ENCODE assay signal across 29 cellular contexts in the genomic region with DNA sequence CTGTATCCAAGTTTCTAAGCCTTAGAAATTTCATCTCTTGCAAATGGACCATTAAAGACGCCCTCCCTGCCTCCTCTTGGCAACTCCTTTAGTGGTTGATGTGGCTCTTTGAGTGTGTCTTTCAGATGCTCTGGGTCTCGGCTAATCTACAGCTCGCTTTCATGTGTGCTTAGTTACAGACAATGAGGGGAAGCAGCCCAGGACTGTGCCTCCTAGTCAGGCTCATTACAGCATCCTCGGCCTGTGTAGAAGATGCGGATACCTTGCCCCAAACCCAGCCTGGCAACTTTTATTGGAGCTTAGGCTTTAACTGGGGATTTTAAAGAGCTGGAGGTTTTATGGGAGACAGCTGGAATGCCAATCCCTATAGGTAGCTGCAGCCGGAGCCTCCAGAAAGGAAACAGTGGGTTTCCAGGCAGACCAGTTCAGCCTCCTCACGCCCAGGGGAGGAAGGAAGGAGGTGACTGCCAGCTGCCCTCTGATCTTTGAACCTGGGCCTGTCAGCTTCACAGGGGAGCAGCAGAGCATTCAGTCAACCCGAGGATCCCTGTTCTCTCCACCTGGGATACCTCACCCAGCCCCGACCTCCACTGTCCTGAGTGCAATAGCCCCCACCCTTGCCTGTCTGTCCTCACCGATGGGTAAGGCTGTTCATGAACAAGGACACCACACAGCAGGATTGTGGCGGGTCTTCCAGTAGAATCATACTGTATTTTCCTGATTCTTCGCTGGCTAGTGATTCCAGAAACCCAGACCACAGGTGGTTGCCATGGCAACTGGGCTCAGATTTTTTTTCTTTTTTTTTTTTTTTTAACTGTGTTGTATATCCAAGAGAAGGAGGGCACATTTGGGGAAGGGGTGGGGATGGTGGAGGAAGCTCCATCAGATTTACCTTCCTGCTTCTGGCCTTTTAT.
A peak's percentile ranks its signal among the peaks of the same experiment; 100 is the strongest.
DNase-seq lines count a peak whose midpoint lies in the region; ATAC-seq, FAIRE-seq and TF ChIP-seq lines count a peak whose summit lies in the region.
"Had no signal": no experiment of that assay in that cellular context is flagged by ENCODE, and none has a peak within 500 bp of the region (broad histone marks: within the 10 kb centered on the region; RNA-seq: fewer than 3 reads in every experiment).

No MANE protein-coding gene starts in this region.

- H3K27me3 Mint-ChIP-seq in GM23338 (ENCODE audit: insufficient read depth, low read depth, poor library complexity) (peaks cover 3% of the 10 kb centered on the region), nephron progenitor cell (ENCODE audit: low read depth, poor library complexity) (peaks cover 8% of the 10 kb centered on the region)

- H3K36me3 ChIP-seq in BLaER1 (no peaks in the 10 kb centered on the region), GM23338 (ENCODE audit: insufficient read depth) (no peaks in the 10 kb centered on the region), H1 (ENCODE audit: control insufficient read depth in 2 of 4, insufficient read depth in 4 of 4, low read length in 3 of 4) (no peaks in the 10 kb centered on the region), tibial artery (no peaks in the 10 kb centered on the region), PC-3 (ENCODE audit: low read depth, low read length) (no peaks in the 10 kb centered on the region)
- H3K36me3 ChIP-seq: breast epithelium, spleen had no signal

- H2BK120ac ChIP-seq in H1 (replicated peaks; ENCODE audit: low read depth, low read length) = no peak overlapping the region

- no peak overlapping the region for H3K4me3 Mint-ChIP-seq in GM23338
- no peak overlapping the region for H3K4me3 Mint-ChIP-seq in nephron progenitor cell
- H3K4me3 Mint-ChIP-seq: activated T-cell treated with anti-CD3 and anti-CD28 coated beads, Interleukin-2, amount 50 U/mL, for 4 hours had no signal

- POLR2A ChIA-PET in H1 (lab: Charles Lee; ENCODE audit: partially characterized antibody) (interaction anchor here (0.6 kb wide), 1 partner anchor 967 kb away, joined by 4 read pairs; no protein-coding TSS in a partner anchor), PC-3 (lab: Charles Lee; ENCODE audit: unreplicated experiment) (no interaction called here)

- H3F3A ChIP-seq in GM23338 (replicated peaks; ENCODE audit: low read depth) (no peaks in the 10 kb centered on the region), PC-3 (ENCODE audit: low read length, unreplicated experiment) (no peaks in the 10 kb centered on the region)

- H4K5ac ChIP-seq in H1 (ENCODE audit: insufficient read length, low read depth, low read length) = no peak overlapping the region

- BruUV-seq in PC-3 (replicated peaks; lab: Mats Ljungman, UMichigan) = no TSS peak

- ATAC-seq in GM23338 (peak; percentile 71), PC-3 (no peak; the same call in 1 of the 2 replicates)
- ATAC-seq: activated T-cell treated with anti-CD3 and anti-CD28 coated beads, Interleukin-2, amount 50 U/mL, for 4 hours; HCT116 had no signal

- H3K4me1 Mint-ChIP-seq in GM23338 (peaks cover 4% of the 10 kb centered on the region; the same call in 1 of the 3 replicates), nephron progenitor cell (peaks cover 53% of the 10 kb centered on the region)

- no peak overlapping the region for H2BK12ac ChIP-seq in H1 (ENCODE audit: low read depth, low read length)

- no peak overlapping the region for H4K8ac ChIP-seq in H1 (ENCODE audit: extremely low read depth, insufficient read depth, low read length)

- TF ChIP-seq CTCF in GM23338 (conservative IDR thresholded peaks at IDR 0.05; ENCODE audit: low read depth in 2 of 2) (no peak), H1 (IDR thresholded peaks at IDR 0.05; ENCODE audit: control extremely low read depth in 1 of 3, insufficient read depth in 1 of 3, low read depth in 1 of 3, low read length in 3 of 3) (no peak), nephron progenitor cell (IDR thresholded peaks at IDR 0.05) (no peak), tibial artery (IDR thresholded peaks at IDR 0.05) (no peak), PC-3 (conservative IDR thresholded peaks at IDR 0.05; ENCODE audit: low read depth, low read length) (no peak)

- no peak overlapping the region for H2BK20ac ChIP-seq in H1 (ENCODE audit: low read length)

- FAIRE-seq in H1 (lab: Jason Lieb, UNC) = no peak
- FAIRE-seq: GM12891, keratinocyte had no signal

- H3K9me2 ChIP-seq in GM23338 (ENCODE audit: insufficient read depth) = no peaks in the 10 kb centered on the region
- no peaks in the 10 kb centered on the region for H3K9me2 ChIP-seq in PC-3 (replicated peaks; ENCODE audit: low read length)

- H3K9me3 Mint-ChIP-seq in GM23338 = no peaks in the 10 kb centered on the region
- H3K9me3 Mint-ChIP-seq in nephron progenitor cell = no peaks in the 10 kb centered on the region

- H3K4me3 ChIP-seq in BLaER1 (no peak overlapping the region), GM23338 (no peak overlapping the region), H1 (ENCODE audit: extremely low read depth in 1 of 4, insufficient read depth in 2 of 4, low read depth in 3 of 4, low read length in 4 of 4) (no peak overlapping the region), tibial artery (no peak overlapping the region), PC-3 (ENCODE audit: low read length) (no peak overlapping the region)
- H3K4me3 ChIP-seq: breast epithelium, lung, spleen, testis had no signal

- intact Hi-C loops in tibial artery (cut with DNase I; ENCODE audit: low total_unique reads) = no loop called here
- intact Hi-C loops in PC-3 (cut with micrococcal nuclease) = loop anchor here (10.0 kb wide), 1 partner anchor 276 kb away; no protein-coding TSS in a partner anchor

- DNase-seq in GM23338 (ENCODE audit: low spot score) (peak; percentile 45), H1 (ENCODE audit: low read depth in 1 of 2, low spot score in 2 of 2) (peak in 1 of 2 experiments; percentile 52), nephron progenitor cell (peak; percentile 44), tibial artery (no peak), NCI-H2171 treated with DMSO at 0.1 percent for 48 hours (lab: John Stamatoyannopoulos, UW) (no peak), PC-3 (no peak)
- DNase-seq in stimulated activated CD4-positive, alpha-beta T cell treated with anti-CD3 and anti-CD28 coated beads, Interleukin-12 subunit alpha, Interleukin-12 subunit beta, amount 100 ng/mL, for 4 hours = no peak
- DNase-seq: activated CD4-positive, alpha-beta T cell treated with anti-CD3 and anti-CD28 coated beads for 48 hours; activated naive CD4-positive, alpha-beta T cell treated with Interleukin-2 at 50 U/mL for 16 hours; activated T-cell treated with anti-CD3 and anti-CD28 coated beads, Interleukin-2, amount 50 U/mL, for 4 hours; C1 segment of cervical spinal cord; cortex of kidney; NCI-H1092 treated with DMSO at 0.1 percent for 48 hours; NCI-H1930; NCI-H510A treated with DMSO at 0.1 percent for 48 hours; occipital lobe; RPMI8226; spleen; stimulated activated CD4-positive, alpha-beta T cell treated with anti-CD3 and anti-CD28 coated beads, Interleukin-4, amount 100 ng/mL, for 24 hours; stimulated activated naive CD4-positive, alpha-beta T cell; T-helper 2 cell; testis had no signal

- no peaks in the 10 kb centered on the region for H3K36me3 Mint-ChIP-seq in GM23338 (ENCODE audit: low read depth)
- no peaks in the 10 kb centered on the region for H3K36me3 Mint-ChIP-seq in nephron progenitor cell (ENCODE audit: low read depth)

- H3K27ac Mint-ChIP-seq in GM23338 (no peak overlapping the region), nephron progenitor cell (no peak overlapping the region)

- H3K9ac ChIP-seq in BLaER1 (no peak overlapping the region), H1 (replicated peaks in 1 of 4; ENCODE audit: extremely low read depth in 1 of 4, low read depth in 3 of 4, low read length in 3 of 4) (no peak overlapping the region), PC-3 (ENCODE audit: low read length) (no peak overlapping the region)

- H3K9me3 ChIP-seq in BLaER1 (no peaks in the 10 kb centered on the region), H1 (ENCODE audit: insufficient read depth in 2 of 2, low read depth in 1 of 2, low read length in 1 of 2) (no peaks in the 10 kb centered on the region), tibial artery (no peaks in the 10 kb centered on the region), PC-3 (ENCODE audit: low read length) (no peaks in the 10 kb centered on the region)
- H3K9me3 ChIP-seq: breast epithelium, Caco-2, spleen, testis had no signal

- no peaks in the 10 kb centered on the region for H3K79me1 ChIP-seq in H1 (ENCODE audit: low read depth, low read length)

- CTCF ChIA-PET in H1 (lab: Charles Lee; ENCODE audit: partially characterized antibody) = interaction anchor here (1.0 to 2.1 kb wide), 2 partner anchors 10 to 977 kb away, joined by 6 read pairs; no protein-coding TSS in a partner anchor
- CTCF ChIA-PET in PC-3 (lab: Charles Lee) = no interaction called here

- H3K79me2 ChIP-seq in GM23338 (replicated peaks; ENCODE audit: insufficient read depth) (no peaks in the 10 kb centered on the region), H1 (ENCODE audit: control insufficient read depth in 1 of 2, insufficient read depth in 2 of 2, low read length in 2 of 2) (no peaks in the 10 kb centered on the region), PC-3 (ENCODE audit: low read length) (no peaks in the 10 kb centered on the region)

- no peak overlapping the region for H3K23ac ChIP-seq in H1 (ENCODE audit: insufficient read length)

- no peak overlapping the region for H3K14ac ChIP-seq in H1 (ENCODE audit: insufficient read length)

- peaks cover 12% of the 10 kb centered on the region for H3K4me1 ChIP-seq in BLaER1
- peaks cover 6% of the 10 kb centered on the region; the same call in 1 of the 2 replicates for H3K4me1 ChIP-seq in GM23338 (ENCODE audit: insufficient read depth)
- H3K4me1 ChIP-seq in H1 (replicated peaks in 1 of 4; ENCODE audit: control insufficient read depth in 3 of 4, insufficient read depth in 4 of 4, low read length in 3 of 4) = peaks cover 0 to 3% (median under 1%) of the 10 kb centered on the region in 4 experiments; a peak in 1 of 7 replicates
- H3K4me1 ChIP-seq in tibial artery = no peaks in the 10 kb centered on the region
- no peaks in the 10 kb centered on the region for H3K4me1 ChIP-seq in PC-3 (ENCODE audit: insufficient read depth, low read length)
- H3K4me1 ChIP-seq: breast epithelium, Caco-2, spleen, testis had no signal

- no peaks in the 10 kb centered on the region; the same call in 1 of the 2 replicates for H3K23me2 ChIP-seq in H1 (ENCODE audit: low read depth, low read length)

- no peak overlapping the region for H2AK5ac ChIP-seq in H1 (ENCODE audit: low read depth, low read length)

- TF ChIP-seq RAD21 in H1 (IDR thresholded peaks at IDR 0.05 in 1 of 2, conservative IDR thresholded peaks at IDR 0.05 in 1 of 2; ENCODE audit: low read depth in 2 of 2, low read length in 2 of 2) = no peak

- H3K27ac ChIP-seq in BLaER1 (no peak overlapping the region), GM23338 (ENCODE audit: low read depth) (no peak overlapping the region), H1 (ENCODE audit: low read depth, low read length) (no peak overlapping the region), tibial artery (no peak overlapping the region), PC-3 (ENCODE audit: low read length) (no peak overlapping the region)
- H3K27ac ChIP-seq: breast epithelium, spleen, testis had no signal

- no peak for TF ChIP-seq POLR2A in H1 (IDR thresholded peaks at IDR 0.05; ENCODE audit: control extremely low read depth in 1 of 2, low read depth in 2 of 2, low read length in 2 of 2)

- TF ChIP-seq EP300 in H1 (IDR thresholded peaks at IDR 0.05; ENCODE audit: borderline replicate concordance in 1 of 2, low read depth in 2 of 2, low read length in 2 of 2) = no peak

- H3K4me2 ChIP-seq in BLaER1 (peak overlapping the region; percentile 57), GM23338 (no peak overlapping the region), H1 (ENCODE audit: insufficient read depth in 1 of 2, low read depth in 2 of 2, low read length in 2 of 2) (no peak overlapping the region), PC-3 (ENCODE audit: low read length) (no peak overlapping the region)

- H3K18ac ChIP-seq in H1 (ENCODE audit: extremely low read depth, low read length) = no peak overlapping the region

- H4K20me1 ChIP-seq in BLaER1 (no peaks in the 10 kb centered on the region), GM23338 (replicated peaks; ENCODE audit: insufficient read depth) (no peaks in the 10 kb centered on the region), H1 (replicated peaks in 1 of 2; ENCODE audit: control insufficient read depth in 1 of 2, insufficient read depth in 2 of 2, low read length in 2 of 2) (no peaks in the 10 kb centered on the region), PC-3 (ENCODE audit: low read length) (no peaks in the 10 kb centered on the region)

- H3K27me3 ChIP-seq in BLaER1 (no peaks in the 10 kb centered on the region), GM23338 (ENCODE audit: insufficient read depth) (no peaks in the 10 kb centered on the region), H1 (replicated peaks in 1 of 4; ENCODE audit: control insufficient read depth in 3 of 4, extremely low read depth in 1 of 4, insufficient read depth in 3 of 4, low read length in 3 of 4) (no peaks in the 10 kb centered on the region), tibial artery (no peaks in the 10 kb centered on the region), PC-3 (ENCODE audit: low read length) (0 out of 2 replicates have a peak, but pooled peaks cover 19% of the 10 kb centered on the region)
- H3K27me3 ChIP-seq: breast epithelium, testis had no signal

- WGBS in H1 (ENCODE audit: extremely low coverage in 1 of 2, insufficient coverage in 1 of 2, insufficient read length in 1 of 2, insufficient replicate concordance in 2 of 2, low coverage in 1 of 2, low lambda C conversion rate in 2 of 2, missing lambda C conversion rate in 1 of 2), 2 experiments = 91% methylated on average over 12 of the region's 12 CpGs; no CpG with 5 or more reads in 1 of the 2 experiments

- H2AFZ ChIP-seq in GM23338 (peak overlapping the region; percentile 78), H1 (ENCODE audit: low read length) (0 out of 2 replicates have a peak overlapping the region, but pooled peaks have one; percentile 52), PC-3 (ENCODE audit: low read length) (no peak overlapping the region)

- H3K56ac ChIP-seq in H1 (replicated peaks; ENCODE audit: insufficient read length, low read depth, low read length) = no peak overlapping the region

- H2BK5ac ChIP-seq in H1 (ENCODE audit: low read depth, low read length) = no peak overlapping the region

- no peak overlapping the region for H4K91ac ChIP-seq in H1 (replicated peaks; ENCODE audit: insufficient read length, low read length)

- no peak overlapping the region for H3K4ac ChIP-seq in H1 (replicated peaks; ENCODE audit: insufficient read length, low read depth, low read length)

- H2BK15ac ChIP-seq in H1 (ENCODE audit: low read length) = no peak overlapping the region

Comparison
In these comparisons a context has a peak if more than half of its experiments do, and no peak if none do; other contexts are left out.
1. DNase-seq: peak in GM23338 (single experiment) and nephron progenitor cell (single experiment); none in stimulated activated CD4-positive, alpha-beta T cell treated with anti-CD3 and anti-CD28 coated beads, Interleukin-12 subunit alpha, Interleukin-12 subunit beta, amount 100 ng/mL, for 4 hours (single experiment), tibial artery (0 of 2), NCI-H2171 treated with DMSO at 0.1 percent for 48 hours (single experiment) and PC-3 (single experiment).